8 cellular contexts compared by ENCODE assay signal in genomic region chr7:151083824-151084160, GRCh38. TPM values are rescaled to one million over a fixed set of nuclear protein-coding genes. Genes with fewer than 3 reads are reported as not detected.
DNase-seq lines count a peak whose midpoint lies in the region; ATAC-seq and TF ChIP-seq lines count a peak whose summit lies in the region.

No MANE protein-coding gene starts in this region.

- peak overlapping the region; percentile 89 for H3K4me3 Mint-ChIP-seq in HFFc6
- H3K4me3 Mint-ChIP-seq in activated CD8-positive, alpha-beta T cell treated with anti-CD3 and anti-CD28 coated beads, Interleukin-2, amount 10 ng/mL, durations not matched to agents 7 days and 5 days: peak overlapping the region; percentile 87

- H3K4me1 Mint-ChIP-seq in HFFc6 (ENCODE audit: low read depth): peaks cover 53% of the 10 kb centered on the region
- peaks cover 59% of the 10 kb centered on the region for H3K4me1 Mint-ChIP-seq in activated CD8-positive, alpha-beta T cell treated with anti-CD3 and anti-CD28 coated beads, Interleukin-2, amount 10 ng/mL, durations not matched to agents 7 days and 5 days (ENCODE audit: low read depth)

- H3K9me3 ChIP-seq in spleen: no peaks in the 10 kb centered on the region

- H3K27ac ChIP-seq in spleen: peak overlapping the region in 6 of 8 donors; percentile 92 to 97 (median 94)

- peak overlapping the region; percentile 49; the same call in 1 of the 2 replicates for H3K27ac Mint-ChIP-seq in HFFc6
- no peak overlapping the region for H3K27ac Mint-ChIP-seq in activated CD8-positive, alpha-beta T cell treated with anti-CD3 and anti-CD28 coated beads, Interleukin-2, amount 10 ng/mL, durations not matched to agents 7 days and 5 days

- no peaks in the 10 kb centered on the region for H3K9me3 Mint-ChIP-seq in HFFc6
- no peaks in the 10 kb centered on the region for H3K9me3 Mint-ChIP-seq in activated CD8-positive, alpha-beta T cell treated with anti-CD3 and anti-CD28 coated beads, Interleukin-2, amount 10 ng/mL, durations not matched to agents 7 days and 5 days (ENCODE audit: insufficient read depth)

- no peak for ATAC-seq in activated CD8-positive, alpha-beta T cell treated with anti-CD3 and anti-CD28 coated beads, Interleukin-2, amount 10 ng/mL, durations not matched to agents 7 days and 5 days

- TF ChIP-seq CTCF in HFFc6 (IDR thresholded peaks at IDR 0.05) (no peak), spleen (IDR thresholded peaks at IDR 0.05 in 8 of 11, conservative IDR thresholded peaks at IDR 0.05 in 3 of 11) (no peak)

- intact Hi-C loops in spleen (cut with DNase I; ENCODE audit: low total_unique reads): no loop called here

- H3K36me3 Mint-ChIP-seq in HFFc6 (ENCODE audit: low read depth): no peaks in the 10 kb centered on the region; the same call in 1 of the 2 replicates
- H3K36me3 Mint-ChIP-seq in activated CD8-positive, alpha-beta T cell treated with anti-CD3 and anti-CD28 coated beads, Interleukin-2, amount 10 ng/mL, durations not matched to agents 7 days and 5 days (ENCODE audit: low read depth): peaks cover 12% of the 10 kb centered on the region

- DNase-seq in HFFc6 (no peak), spleen (no peak), dedifferentiated amniotic fluid mesenchymal stem cell (ENCODE audit: extremely low spot score) (no peak), ACHN (no peak), kidney glomerular epithelial cell (lab: John Stamatoyannopoulos, UW) (no peak)
- no peak for DNase-seq in activated CD8-positive, alpha-beta T cell treated with anti-CD3 and anti-CD28 coated beads, Interleukin-2, amount 10 ng/mL, durations not matched to agents 7 days and 5 days
- no peak for DNase-seq in central memory CD4-positive, alpha-beta T cell

- peaks cover 7% of the 10 kb centered on the region for H3K27me3 Mint-ChIP-seq in HFFc6 (ENCODE audit: insufficient read depth)
- peaks cover 23% of the 10 kb centered on the region for H3K27me3 Mint-ChIP-seq in activated CD8-positive, alpha-beta T cell treated with anti-CD3 and anti-CD28 coated beads, Interleukin-2, amount 10 ng/mL, durations not matched to agents 7 days and 5 days (ENCODE audit: low read depth)

- peaks cover 55 to 86% (median 74%) of the 10 kb centered on the region in 6 donors for H3K4me1 ChIP-seq in spleen

- no peak for TF ChIP-seq POLR2A in spleen (IDR thresholded peaks at IDR 0.05)

- peaks cover 0 to 30% (median 0%) of the 10 kb centered on the region in 7 donors for H3K27me3 ChIP-seq in spleen (replicated peaks in 1 of 7)

- peaks cover 0 to 20% (median 0%) of the 10 kb centered on the region in 6 donors for H3K36me3 ChIP-seq in spleen

- 20 to 31% (median 25%) methylated on average over 3 of the region's 3 CpGs for WGBS in spleen, 5 donors

- POLR2A ChIA-PET in activated CD8-positive, alpha-beta T cell treated with anti-CD3 and anti-CD28 coated beads, Interleukin-2, amount 10 ng/mL, durations not matched to agents 7 days and 5 days (lab: Charles Lee): no interaction called here

- H3K4me3 ChIP-seq in iPS-11a (ENCODE audit: low read depth, low read length): peak overlapping the region; percentile 39
- peak overlapping the region in 7 of 8 donors; percentile 67 to 98 (median 77) for H3K4me3 ChIP-seq in spleen

- CTCF ChIA-PET in activated CD8-positive, alpha-beta T cell treated with anti-CD3 and anti-CD28 coated beads, Interleukin-2, amount 10 ng/mL, durations not matched to agents 7 days and 5 days (lab: Charles Lee): no interaction called here

- in situ Hi-C loops in ACHN (cut with HindIII; ENCODE audit: low pct_ligation_motif_present, low pct_unique_long_range_greater_than_20kb, low sequenced_read_pairs): no loop called here

RNA-seq across cellular contexts. Expression of gene TMUB1, which starts 0.5 kb away (rescaled TPM):
- 10 to 100 TPM; 44.0 to 57.8 (median 51.9) TPM for total RNA-seq in HFFc6 (2021; fragmentation: NEBNext Ultra II Directional; extraction: Animal tissue kit (Norgen Biotek cat#: 25700))
- 10 to 100 TPM; 76.7 to 82.6 TPM for total RNA-seq in activated CD8-positive, alpha-beta T cell treated with anti-CD3 and anti-CD28 coated beads, Interleukin-2, amount 10 ng/mL, durations not matched to agents 7 days and 5 days
- 10 to 100 TPM; 27.1 to 47.8 (median 38.2) TPM for total RNA-seq in spleen
- polyA plus RNA-seq in spleen: 10 to 100 TPM; 43.0 to 73.4 (median 45.9) TPM

RNA-seq across cellular contexts. Expression of gene AGAP3, which starts 2.5 kb away (rescaled TPM):
- total RNA-seq in HFFc6 (2021; fragmentation: NEBNext Ultra II Directional; extraction: Animal tissue kit (Norgen Biotek cat#: 25700)): 100 to 1,000 TPM in 1 of 6 experiments, 10 to 100 TPM in 5; 73.3 to 104 (median 82.2) TPM
- total RNA-seq in activated CD8-positive, alpha-beta T cell treated with anti-CD3 and anti-CD28 coated beads, Interleukin-2, amount 10 ng/mL, durations not matched to agents 7 days and 5 days: 10 to 100 TPM; 12.1 to 12.6 TPM
- 10 to 100 TPM; 43.2 to 94.4 (median 73.0) TPM for total RNA-seq in spleen
- polyA plus RNA-seq in spleen: 10 to 100 TPM; 21.8 to 79.1 (median 51.2) TPM

RNA-seq across cellular contexts. Expression of gene FASTK, which starts 3.2 kb away (rescaled TPM):
- total RNA-seq in HFFc6 (2021; fragmentation: NEBNext Ultra II Directional; extraction: Animal tissue kit (Norgen Biotek cat#: 25700)): 10 to 100 TPM; 83.8 to 97.0 (median 92.4) TPM
- 10 to 100 TPM; 81.8 to 88.1 TPM for total RNA-seq in activated CD8-positive, alpha-beta T cell treated with anti-CD3 and anti-CD28 coated beads, Interleukin-2, amount 10 ng/mL, durations not matched to agents 7 days and 5 days
- total RNA-seq in spleen: 100 to 1,000 TPM in 1 of 7 donors, 10 to 100 TPM in 6; 72.9 to 102 (median 77.6) TPM
- 100 to 1,000 TPM in 2 of 3 donors, 10 to 100 TPM in 1; 83.9 to 183 (median 136) TPM for polyA plus RNA-seq in spleen

RNA-seq across cellular contexts. Expression of gene SLC4A2, which starts 24.4 kb away (rescaled TPM):
- total RNA-seq in HFFc6 (2021; fragmentation: NEBNext Ultra II Directional; extraction: Animal tissue kit (Norgen Biotek cat#: 25700)): 100 to 1,000 TPM; 153 to 188 (median 164) TPM
- 100 to 1,000 TPM; 107 to 112 TPM for total RNA-seq in activated CD8-positive, alpha-beta T cell treated with anti-CD3 and anti-CD28 coated beads, Interleukin-2, amount 10 ng/mL, durations not matched to agents 7 days and 5 days
- total RNA-seq in spleen: 100 to 1,000 TPM in 1 of 7 donors, 10 to 100 TPM in 6; 58.9 to 112 (median 85.2) TPM
- 100 to 1,000 TPM in 1 of 3 donors, 10 to 100 TPM in 2; 43.9 to 122 (median 99.4) TPM for polyA plus RNA-seq in spleen

RNA-seq across cellular contexts. Expression of gene CDK5, which starts 26.1 kb away (rescaled TPM):
- total RNA-seq in HFFc6 (2021; fragmentation: NEBNext Ultra II Directional; extraction: Animal tissue kit (Norgen Biotek cat#: 25700)): 10 to 100 TPM; 31.3 to 37.3 (median 33.4) TPM
- 10 to 100 TPM; 20.3 to 21.0 TPM for total RNA-seq in activated CD8-positive, alpha-beta T cell treated with anti-CD3 and anti-CD28 coated beads, Interleukin-2, amount 10 ng/mL, durations not matched to agents 7 days and 5 days
- 10 to 100 TPM in 4 of 7 donors, 1 to 10 TPM in 3; 7.5 to 17.9 (median 11.2) TPM for total RNA-seq in spleen
- 10 to 100 TPM in 1 of 3 donors, 1 to 10 TPM in 2; 6.3 to 10.1 (median 9.2) TPM for polyA plus RNA-seq in spleen
